Comparison of ENCODE assay signal across 9 cellular contexts in genomic region chr19:43779820-43780219, GRCh38. TPM values are rescaled to one million over a fixed set of nuclear protein-coding genes. Genes with fewer than 3 reads are reported as not detected.
DNase-seq lines count a peak whose midpoint lies in the region; ATAC-seq, FAIRE-seq and TF ChIP-seq lines count a peak whose summit lies in the region.
"Had no signal": no experiment of that assay in that cellular context is flagged by ENCODE, and none has a peak within 500 bp of the region (broad histone marks: within the 10 kb centered on the region; RNA-seq: fewer than 3 reads in every experiment).

No MANE protein-coding gene starts in this region.

- H3K9ac ChIP-seq in astrocyte (ENCODE audit: low read length), result peak overlapping the region; percentile 31

- TF ChIP-seq POLR2A in NB4 (IDR thresholded peaks at IDR 0.05; ENCODE audit: extremely low read depth, insufficient read length), result no peak

- no peak for ATAC-seq in HG03159 (IDR thresholded peaks at IDR 0.05; ENCODE audit: unreplicated experiment)

- DNase-seq in GM12864 (ENCODE audit: low read depth) (no peak), NB4 (ENCODE audit: low read depth) (peak; percentile 70), astrocyte (ENCODE audit: low read depth) (no peak), osteoblast (ENCODE audit: insufficient read length, low spot score, missing footprints) (peak; percentile 73), NCI-H2227 treated with DMSO at 0.1 percent for 48 hours (lab: John Stamatoyannopoulos, UW) (no peak), kidney tubule cell (ENCODE audit: low spot score) (no peak), NCI-H1092 treated with DMSO at 0.1 percent for 48 hours (lab: John Stamatoyannopoulos, UW) (no peak)
- DNase-seq: posterior cingulate gyrus had no signal

- no peak overlapping the region for H3K4me3 Mint-ChIP-seq in astrocyte (ENCODE audit: unreplicated experiment)

- H3K79me2 ChIP-seq in astrocyte (ENCODE audit: insufficient read depth, low read length) (peaks cover 11% of the 10 kb centered on the region), osteoblast (ENCODE audit: insufficient read depth, low read length) (peaks cover 39% of the 10 kb centered on the region)

- H3K4me2 ChIP-seq in astrocyte (ENCODE audit: low read length), result peak overlapping the region; percentile 84
- peak overlapping the region; percentile 72 for H3K4me2 ChIP-seq in osteoblast (ENCODE audit: insufficient read depth, low read length)

- no peaks in the 10 kb centered on the region for H4K20me1 ChIP-seq in astrocyte (ENCODE audit: insufficient read depth, low read length)
- H4K20me1 ChIP-seq in osteoblast (ENCODE audit: insufficient read depth, low read length), result no peaks in the 10 kb centered on the region

- no peaks in the 10 kb centered on the region for H3K9me3 ChIP-seq in astrocyte (ENCODE audit: insufficient read depth, low read depth, low read length)
- H3K9me3 ChIP-seq in osteoblast (ENCODE audit: low read depth, low read length), result no peaks in the 10 kb centered on the region

- no peak overlapping the region for H2AFZ ChIP-seq in astrocyte (ENCODE audit: low read depth, low read length)
- H2AFZ ChIP-seq in osteoblast (ENCODE audit: low read length), result no peak overlapping the region

- H3K36me3 ChIP-seq in astrocyte (ENCODE audit: insufficient read depth, low read length) (no peaks in the 10 kb centered on the region), osteoblast (ENCODE audit: insufficient read depth, low read length) (no peaks in the 10 kb centered on the region)

- TF ChIP-seq CTCF in GM12864 (IDR thresholded peaks at IDR 0.05; ENCODE audit: low read depth, low read length, missing control alignments) (peak; percentile 62), NB4 (IDR thresholded peaks at IDR 0.05; ENCODE audit: low read depth, low read length) (peak; percentile 8), astrocyte (IDR thresholded peaks at IDR 0.05; ENCODE audit: insufficient read depth, low read depth, low read length) (no peak), osteoblast (IDR thresholded peaks at IDR 0.05; ENCODE audit: extremely low read depth, low read depth, low read length) (peak; percentile 21)

- H3K4me3 ChIP-seq in GM12864 (ENCODE audit: low read depth, low read length) (peak overlapping the region; percentile 84), NB4 (ENCODE audit: low read depth, low read length) (peak overlapping the region; percentile 62), astrocyte (ENCODE audit: insufficient read depth, low read depth, low read length) (peak overlapping the region; percentile 36), osteoblast (ENCODE audit: insufficient read depth, low read length) (peak overlapping the region; percentile 71)

- H3K4me1 ChIP-seq in astrocyte (ENCODE audit: insufficient read depth, low read length) (peaks cover 45% of the 10 kb centered on the region), osteoblast (ENCODE audit: insufficient read depth, low read length) (peaks cover 40% of the 10 kb centered on the region)

- H3K27ac Mint-ChIP-seq in astrocyte (ENCODE audit: unreplicated experiment), result no peak overlapping the region

- H3K27me3 ChIP-seq in astrocyte (ENCODE audit: insufficient read depth, low read length) (no peaks in the 10 kb centered on the region), osteoblast (ENCODE audit: insufficient read depth, low read length) (no peaks in the 10 kb centered on the region)

- H3K27me3 Mint-ChIP-seq in astrocyte (ENCODE audit: low read depth, unreplicated experiment), result peaks cover 9% of the 10 kb centered on the region

- H3K27ac ChIP-seq in astrocyte (ENCODE audit: low read depth, low read length), result no peak overlapping the region
- H3K27ac ChIP-seq in osteoblast (ENCODE audit: low read depth, low read length), result no peak overlapping the region

- H3K9me3 Mint-ChIP-seq in astrocyte (ENCODE audit: unreplicated experiment), result peaks cover 2% of the 10 kb centered on the region

- H3K4me1 Mint-ChIP-seq in astrocyte (ENCODE audit: low read depth, unreplicated experiment), result peaks cover 48% of the 10 kb centered on the region

- no peak for FAIRE-seq in astrocyte (lab: Jason Lieb, UNC)

- peaks cover 2% of the 10 kb centered on the region for H3K36me3 Mint-ChIP-seq in astrocyte (ENCODE audit: low read depth, unreplicated experiment)

RNA-seq across cellular contexts. Expression of gene KCNN4, which starts 1.0 kb away (rescaled TPM):
- total RNA-seq in astrocyte (2.6 and 3.6 TPM in 2 replicates), osteoblast (6.5 and 7.2 TPM in 2 replicates)

RNA-seq across cellular contexts. Expression of gene LYPD5, which starts 22.4 kb away (rescaled TPM):
- total RNA-seq in astrocyte (not detected in 2 replicates), osteoblast (0.29 and 0.72 TPM in 2 replicates)

RNA-seq across cellular contexts. Expression of gene SMG9, which starts 25.1 kb away (rescaled TPM):
- total RNA-seq in astrocyte (35.0 and 37.0 TPM in 2 replicates), osteoblast (14.5 and 17.4 TPM in 2 replicates)

RNA-seq across cellular contexts. Expression of gene ZNF283, which starts 47.3 kb away (rescaled TPM):
- 10.1 and 11.9 TPM in 2 replicates for total RNA-seq in astrocyte
- 13.4 and 15.6 TPM in 2 replicates for total RNA-seq in osteoblast

Comparison
In these comparisons a context has a peak if more than half of its experiments do, and no peak if none do; other contexts are left out.
1. DNase-seq: peak in NB4 (single experiment) and osteoblast (single experiment); none in GM12864 (single experiment), astrocyte (single experiment), NCI-H2227 treated with DMSO at 0.1 percent for 48 hours (single experiment), kidney tubule cell (single experiment) and NCI-H1092 treated with DMSO at 0.1 percent for 48 hours (single experiment).
2. Peak in every context shown above with its lines, with median percentiles within 50 percentile points of each other: H3K4me3 ChIP-seq.